Comparison of ENCODE assay signal across 35 cellular contexts in genomic region chr17:51677875-51678274, GRCh38.
"Had no signal": no experiment of that assay in that cellular context is flagged by ENCODE, and none has a peak within 500 bp of the region (broad histone marks: within the 10 kb centered on the region; RNA-seq: fewer than 3 reads in every experiment).

No MANE protein-coding gene starts in this region.

- DNase-seq: Karpas-422, Kasumi-1, MG63, MM.1S, MV-4-11, NCI-H1048, NCI-H1092, NCI-H1092 treated with DMSO at 0.1 percent for 48 hours, NCI-H1105, NCI-H1105 treated with DMSO at 0.1 percent for 48 hours, NCI-H1417, NCI-H1417 treated with DMSO at 0.1 percent for 48 hours, NCI-H1436, NCI-H1436 treated with DMSO at 0.1 percent for 48 hours, NCI-H146, NCI-H1694, NCI-H1694 treated with DMSO at 0.1 percent for 48 hours, NCI-H187, NCI-H187 treated with DMSO at 0.1 percent for 48 hours, NCI-H1930, NCI-H2029, NCI-H2029 treated with DMSO at 0.1 percent for 48 hours, NCI-H2081, NCI-H2081 treated with DMSO at 0.1 percent for 48 hours, NCI-H2107, NCI-H2171, NCI-H2171 treated with DMSO at 0.1 percent for 48 hours, NCI-H2227 treated with DMSO at 0.1 percent for 48 hours, NCI-H226, NCI-H345, NCI-H446, NCI-H446 treated with DMSO at 0.1 percent for 48 hours, NCI-H510A, NCI-H510A treated with DMSO at 0.1 percent for 48 hours had no signal

- H3K27ac ChIP-seq: KMS-11 had no signal

- H3K4me3 ChIP-seq: MG63 had no signal

- H3K36me3 ChIP-seq: MG63 had no signal

- H3K9me3 ChIP-seq: MG63 had no signal

- H3K9ac ChIP-seq: KMS-11 had no signal

- H3K4me2 ChIP-seq: KMS-11 had no signal
